ENCODE assay signal across 20 cellular contexts in the genomic region with DNA sequence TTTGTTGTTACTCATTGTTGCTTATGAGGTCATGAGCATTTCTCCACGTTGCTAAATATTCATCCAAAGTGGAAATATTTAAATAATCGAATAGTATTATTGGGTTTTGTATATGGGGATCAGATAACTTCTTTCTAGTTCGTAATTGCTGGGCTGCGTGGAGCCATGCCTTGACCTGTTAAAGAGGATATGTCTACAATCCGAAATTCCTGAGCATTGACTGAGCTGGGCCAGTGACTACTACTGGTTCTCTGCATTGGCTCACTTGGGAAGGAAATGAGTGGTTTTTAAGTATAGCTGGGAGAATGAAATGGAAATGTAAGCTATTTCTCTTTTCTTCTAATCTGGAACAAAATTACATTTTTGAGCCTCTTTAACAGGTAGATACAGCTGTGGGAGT.
A peak's percentile ranks its signal among the peaks of the same experiment; 100 is the strongest.
DNase-seq lines count a peak whose midpoint lies in the region; ATAC-seq, FAIRE-seq and TF ChIP-seq lines count a peak whose summit lies in the region.
"Had no signal": no experiment of that assay in that cellular context is flagged by ENCODE, and none has a peak within 500 bp of the region (broad histone marks: within the 10 kb centered on the region; RNA-seq: fewer than 3 reads in every experiment).

No MANE protein-coding gene starts in this region.

- no TSS peak for BruUV-seq in HepG2 (replicated peaks; lab: Mats Ljungman, UMichigan)

- CTCF ChIA-PET in HepG2 (lab: Yijun Ruan, JAX; ENCODE audit: low intra/inter-chr PET ratio, low total read pairs), result no interaction called here

- H3K4me3 ChIP-seq in right lobe of liver (no peak overlapping the region), HepG2 (replicated peaks in 1 of 3; ENCODE audit: insufficient read depth in 1 of 3, low read depth in 2 of 3, low read length in 3 of 3) (no peak overlapping the region), RWPE2 (ENCODE audit: severe bottlenecking) (no peak overlapping the region)
- H3K4me3 ChIP-seq: BLaER1 treated with 17β-estradiol and CSF1 and Interleukin-3, amounts not matched to agents 10 nM and 100 nM had no signal

- POLR2A ChIA-PET in HepG2 (lab: Yijun Ruan, JAX), result no interaction called here

- H3K9ac ChIP-seq in HepG2 (ENCODE audit: insufficient read depth, low read depth, low read length), result no peak overlapping the region
- H3K9ac ChIP-seq: BLaER1 treated with 17β-estradiol and CSF1 and Interleukin-3, amounts not matched to agents 10 nM and 100 nM had no signal

- H3K36me3 ChIP-seq in right lobe of liver (no peaks in the 10 kb centered on the region), HepG2 (replicated peaks in 1 of 2; ENCODE audit: control insufficient read depth in 1 of 2, insufficient read depth in 2 of 2, low read length in 2 of 2) (no peaks in the 10 kb centered on the region), RWPE2 (ENCODE audit: low read depth) (no peaks in the 10 kb centered on the region)
- H3K36me3 ChIP-seq: BLaER1 treated with 17β-estradiol and CSF1 and Interleukin-3, amounts not matched to agents 10 nM and 100 nM had no signal

- H3K27ac ChIP-seq in right lobe of liver (no peak overlapping the region), HepG2 (ENCODE audit: extremely low read length, insufficient read depth, low read length) (no peak overlapping the region), RWPE2 (ENCODE audit: poor library complexity, severe bottlenecking) (peak overlapping the region; percentile 62), foreskin keratinocyte (no peak overlapping the region)
- H3K27ac ChIP-seq: BLaER1 treated with 17β-estradiol and CSF1 and Interleukin-3, amounts not matched to agents 10 nM and 100 nM had no signal

- H2AFZ ChIP-seq in HepG2 (ENCODE audit: low read length), result no peak overlapping the region

- TF ChIP-seq RAD21 in HepG2 (CRISPR knock-in tag; IDR thresholded peaks at IDR 0.05), result no peak

- 19% methylated on average over 5 of the region's 5 CpGs for WGBS in right lobe of liver (ENCODE audit: insufficient coverage, low coverage, low lambda C conversion rate, missing lambda C conversion rate)
- 4% methylated on average over 5 of the region's 5 CpGs for WGBS in HepG2 (ENCODE audit: low lambda C conversion rate)

- TF ChIP-seq EP300 in HepG2 (IDR thresholded peaks at IDR 0.05; ENCODE audit: low read depth in 2 of 2, low read length in 2 of 2) (no peak), HepG2 (CRISPR knock-in tag; IDR thresholded peaks at IDR 0.05; ENCODE audit: borderline replicate concordance) (no peak)

- in situ Hi-C loops in HepG2 (cut with HindIII; ENCODE audit: extremely low pct_ligation_motif_present, low pct_unique_long_range_greater_than_20kb), result no loop called here

- H3K4me1 ChIP-seq in right lobe of liver, result peaks cover 0 to 18% (median 0%) of the 10 kb centered on the region in 4 donors
- H3K4me1 ChIP-seq in HepG2 (ENCODE audit: insufficient read depth, low read length), result no peaks in the 10 kb centered on the region
- H3K4me1 ChIP-seq in RWPE2 (ENCODE audit: insufficient read depth, poor library complexity, severe bottlenecking), result peaks cover 18% of the 10 kb centered on the region
- H3K4me1 ChIP-seq in foreskin keratinocyte, result no peaks in the 10 kb centered on the region

- H3K27me3 ChIP-seq in right lobe of liver (no peaks in the 10 kb centered on the region), HepG2 (ENCODE audit: control insufficient read depth in 1 of 2, insufficient read depth in 2 of 2, low read length in 2 of 2) (no peaks in the 10 kb centered on the region; a peak in 1 of 5 replicates), RWPE2 (ENCODE audit: insufficient read depth, poor library complexity, severe bottlenecking) (no peaks in the 10 kb centered on the region), foreskin keratinocyte (no peaks in the 10 kb centered on the region)
- H3K27me3 ChIP-seq: BLaER1 treated with 17β-estradiol and CSF1 and Interleukin-3, amounts not matched to agents 10 nM and 100 nM had no signal

- H3K9me3 ChIP-seq in right lobe of liver, result no peaks in the 10 kb centered on the region
- peaks cover 43% of the 10 kb centered on the region for H3K9me3 ChIP-seq in HepG2 (ENCODE audit: low read length)
- no peaks in the 10 kb centered on the region for H3K9me3 ChIP-seq in RWPE2 (ENCODE audit: severe bottlenecking)

- no peak for TF ChIP-seq POLR2A in right lobe of liver (IDR thresholded peaks at IDR 0.05)
- no peak for TF ChIP-seq POLR2A in HepG2 (IDR thresholded peaks at IDR 0.05; ENCODE audit: insufficient read depth in 1 of 2, low read depth in 2 of 2, low read length in 2 of 2)

- H4K20me1 ChIP-seq in HepG2 (ENCODE audit: insufficient read depth, low read length), result no peaks in the 10 kb centered on the region
- H4K20me1 ChIP-seq: BLaER1 treated with 17β-estradiol and CSF1 and Interleukin-3, amounts not matched to agents 10 nM and 100 nM had no signal

- FAIRE-seq in HepG2 (lab: Jason Lieb, UNC), result no peak
- FAIRE-seq: G401.6, GM12891, GM19239, H1, HTR-8/SVneo had no signal

- DNase-seq in right lobe of liver, result no peak
- no peak for DNase-seq in HepG2 (ENCODE audit: low spot score)
- peak; percentile 65 for DNase-seq in RWPE2 (ENCODE audit: low spot score)
- peak; percentile 8 to 11 for DNase-seq in foreskin keratinocyte
- no peak for DNase-seq in DMS 273 treated with DMSO at 0.1 percent for 48 hours (lab: John Stamatoyannopoulos, UW)
- no peak for DNase-seq in stimulated activated CD8-positive, alpha-beta memory T cell treated with anti-CD3 and anti-CD28 coated beads, Interleukin-4, amount 100 ng/mL, for 48 hours
- no peak for DNase-seq in stimulated activated CD4-positive, alpha-beta T cell treated with anti-CD3 and anti-CD28 coated beads, Interleukin-4, amount 100 ng/mL, for 4 hours
- DNase-seq: 8988T; Calu3; CD8-positive, alpha-beta T cell; DMS53; DND-41; EL; H9 had no signal

- H3K4me2 ChIP-seq in HepG2 (ENCODE audit: low read depth, low read length), result no peak overlapping the region

- ATAC-seq in right lobe of liver (peak; percentile 47 to 79 (median 55)), HepG2 (no peak), RWPE2 (ENCODE audit: low read depth) (peak; percentile 98), foreskin keratinocyte (no peak)
- ATAC-seq: CD8-positive, alpha-beta T cell had no signal

- no peaks in the 10 kb centered on the region for H3K79me2 ChIP-seq in HepG2 (ENCODE audit: insufficient read depth, low read length)

- intact Hi-C loops in right lobe of liver (cut with DNase I) (no loop called here), HepG2 (cut with micrococcal nuclease; ENCODE audit: unreplicated experiment) (no loop called here)

- TF ChIP-seq CTCF in right lobe of liver (IDR thresholded peaks at IDR 0.05) (no peak), HepG2 (CRISPR knock-in tag; IDR thresholded peaks at IDR 0.05) (no peak), RWPE2 (IDR thresholded peaks at IDR 0.05; ENCODE audit: poor library complexity, severe bottlenecking) (no peak), foreskin keratinocyte (conservative IDR thresholded peaks at IDR 0.05) (no peak)

TF ChIP-seq in HepG2, 621 proteins besides CTCF, POLR2A, EP300 and RAD21 (continues in another document):
- no peak for TF ChIP-seq TP53 (CRISPR knock-in tag; conservative IDR thresholded peaks at IDR 0.05)
- no peak for TF ChIP-seq TARDBP (CRISPR knock-in tag; IDR thresholded peaks at IDR 0.05)
- no peak for TF ChIP-seq ZNF251 (CRISPR knock-in tag; IDR thresholded peaks at IDR 0.05)
- TF ChIP-seq, protein P1, sequence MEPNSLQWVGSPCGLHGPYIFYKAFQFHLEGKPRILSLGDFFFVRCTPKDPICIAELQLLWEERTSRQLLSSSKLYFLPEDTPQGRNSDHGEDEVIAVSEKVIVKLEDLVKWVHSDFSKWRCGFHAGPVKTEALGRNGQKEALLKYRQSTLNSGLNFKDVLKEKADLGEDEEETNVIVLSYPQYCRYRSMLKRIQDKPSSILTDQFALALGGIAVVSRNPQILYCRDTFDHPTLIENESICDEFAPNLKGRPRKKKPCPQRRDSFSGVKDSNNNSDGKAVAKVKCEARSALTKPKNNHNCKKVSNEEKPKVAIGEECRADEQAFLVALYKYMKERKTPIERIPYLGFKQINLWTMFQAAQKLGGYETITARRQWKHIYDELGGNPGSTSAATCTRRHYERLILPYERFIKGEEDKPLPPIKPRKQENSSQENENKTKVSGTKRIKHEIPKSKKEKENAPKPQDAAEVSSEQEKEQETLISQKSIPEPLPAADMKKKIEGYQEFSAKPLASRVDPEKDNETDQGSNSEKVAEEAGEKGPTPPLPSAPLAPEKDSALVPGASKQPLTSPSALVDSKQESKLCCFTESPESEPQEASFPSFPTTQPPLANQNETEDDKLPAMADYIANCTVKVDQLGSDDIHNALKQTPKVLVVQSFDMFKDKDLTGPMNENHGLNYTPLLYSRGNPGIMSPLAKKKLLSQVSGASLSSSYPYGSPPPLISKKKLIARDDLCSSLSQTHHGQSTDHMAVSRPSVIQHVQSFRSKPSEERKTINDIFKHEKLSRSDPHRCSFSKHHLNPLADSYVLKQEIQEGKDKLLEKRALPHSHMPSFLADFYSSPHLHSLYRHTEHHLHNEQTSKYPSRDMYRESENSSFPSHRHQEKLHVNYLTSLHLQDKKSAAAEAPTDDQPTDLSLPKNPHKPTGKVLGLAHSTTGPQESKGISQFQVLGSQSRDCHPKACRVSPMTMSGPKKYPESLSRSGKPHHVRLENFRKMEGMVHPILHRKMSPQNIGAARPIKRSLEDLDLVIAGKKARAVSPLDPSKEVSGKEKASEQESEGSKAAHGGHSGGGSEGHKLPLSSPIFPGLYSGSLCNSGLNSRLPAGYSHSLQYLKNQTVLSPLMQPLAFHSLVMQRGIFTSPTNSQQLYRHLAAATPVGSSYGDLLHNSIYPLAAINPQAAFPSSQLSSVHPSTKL (CRISPR knock-in tag; IDR thresholded peaks at IDR 0.05), result no peak
- no peak for TF ChIP-seq ZNF567 (CRISPR knock-in tag; IDR thresholded peaks at IDR 0.05; ENCODE audit: borderline replicate concordance)
- no peak for TF ChIP-seq ZNF766 (CRISPR knock-in tag; IDR thresholded peaks at IDR 0.05; ENCODE audit: borderline replicate concordance)
- TF ChIP-seq PCBP1 (IDR thresholded peaks at IDR 0.05; ENCODE audit: borderline replicate concordance, low read depth, low read length), result no peak

Comparison
In these comparisons a context has a peak if more than half of its experiments do, and no peak if none do; other contexts are left out.
1. ATAC-seq: peak in right lobe of liver (4 of 4) and RWPE2 (single experiment); none in HepG2 (single experiment) and foreskin keratinocyte (single experiment).
2. DNase-seq: peak in RWPE2 (single experiment) and foreskin keratinocyte (2 of 2); none in right lobe of liver (0 of 3), HepG2 (single experiment), DMS 273 treated with DMSO at 0.1 percent for 48 hours (single experiment), stimulated activated CD8-positive, alpha-beta memory T cell treated with anti-CD3 and anti-CD28 coated beads, Interleukin-4, amount 100 ng/mL, for 48 hours (single experiment) and stimulated activated CD4-positive, alpha-beta T cell treated with anti-CD3 and anti-CD28 coated beads, Interleukin-4, amount 100 ng/mL, for 4 hours (0 of 2).